Comparison of ENCODE assay signal across 8 cellular contexts in genomic region chr11:106077609-106078517, GRCh38. TPM values are rescaled to one million over a fixed set of nuclear protein-coding genes. Genes with fewer than 3 reads are reported as not detected.
DNase-seq lines count a peak whose midpoint lies in the region; ATAC-seq and TF ChIP-seq lines count a peak whose summit lies in the region.

Gene AASDHPPT, plus strand, starts transcription at chr11:106077662. Its CDS starts 49 bp downstream, at chr11:106077711.

- no peaks in the 10 kb centered on the region for H3K9me3 Mint-ChIP-seq in CD4-positive, alpha-beta memory T cell

- ATAC-seq in HG02981 (IDR thresholded peaks at IDR 0.05; ENCODE audit: unreplicated experiment): peak; percentile 11

- DNase-seq in CD4-positive, alpha-beta memory T cell: no peak
- DNase-seq in NCI-H345 (lab: John Stamatoyannopoulos, UW) (peak; percentile 45), adipocyte (ENCODE audit: low read depth) (peak; percentile 73), right atrium auricular region (ENCODE audit: low spot score) (no peak), prostate gland (ENCODE audit: low spot score) (peak; percentile 30)
- no peak for DNase-seq in activated CD4-positive, alpha-beta T cell treated with anti-CD3 and anti-CD28 coated beads, Interleukin-2, amount 50 U/mL, for 4 hours

- H3K4me3 ChIP-seq in CD4-positive, alpha-beta memory T cell (ENCODE audit: low read length in 2 of 2): peak within 1 kb of the TSS; percentile 74 to 91
- H3K4me3 ChIP-seq in adipocyte (ENCODE audit: low read length) (peak within 1 kb of the TSS; percentile 99), right atrium auricular region (peak within 1 kb of the TSS; percentile 85 to 87), prostate gland (peak within 1 kb of the TSS; percentile 80 to 92)

- peak within 1 kb of the TSS; percentile 100 for H3K9ac ChIP-seq in adipocyte (ENCODE audit: low read length)

- intact Hi-C loops in CD4-positive, alpha-beta memory T cell (cut with micrococcal nuclease): loop anchor here (1.0 to 10.0 kb wide), 4 partner anchors 56 to 1379 kb away; partner anchors contain the start of genes CASP1, CWF19L2 and MSANTD4
- intact Hi-C loops in prostate gland (cut with DNase I): loop anchor here (2.0 kb wide), 1 partner anchor 57 kb away; no protein-coding TSS in a partner anchor

- H3K9me3 ChIP-seq in CD4-positive, alpha-beta memory T cell (ENCODE audit: control insufficient read depth in 1 of 2, low read length in 2 of 2): no peaks in the 10 kb centered on the region
- H3K9me3 ChIP-seq in adipocyte (ENCODE audit: control insufficient read depth, low read length) (no peaks in the 10 kb centered on the region), right atrium auricular region (no peaks in the 10 kb centered on the region), prostate gland (no peaks in the 10 kb centered on the region)

- CTCF ChIA-PET in CD4-positive, alpha-beta memory T cell (lab: Charles Lee; ENCODE audit: partially characterized antibody): interaction anchor here (0.8 to 3.2 kb wide), 4 partner anchors 9 to 54 kb away, joined by 3 to 22 read pairs (median 4); no protein-coding TSS in a partner anchor

- under 1% methylated on average over 41 of the region's 55 CpGs for WGBS in prostate gland

- peak within 1 kb of the TSS; percentile 94 to 99 (median 98) for H3K4me3 Mint-ChIP-seq in CD4-positive, alpha-beta memory T cell

- peak; percentile 78 for TF ChIP-seq POLR2A in GM18526 (IDR thresholded peaks at IDR 0.05; ENCODE audit: extremely low read depth, insufficient read length)
- TF ChIP-seq POLR2A in prostate gland (IDR thresholded peaks at IDR 0.05): no peak

- TF ChIP-seq CTCF in right atrium auricular region (IDR thresholded peaks at IDR 0.05) (peak in 1 of 2 donors; percentile 10), prostate gland (IDR thresholded peaks at IDR 0.05) (no peak)

- peaks cover 22 to 46% of the 10 kb centered on the region in 2 donors for H3K36me3 Mint-ChIP-seq in CD4-positive, alpha-beta memory T cell

- POLR2A ChIA-PET in CD4-positive, alpha-beta memory T cell (lab: Charles Lee; ENCODE audit: partially characterized antibody): interaction anchor here (0.9 to 1.6 kb wide), 6 partner anchors 8 to 1380 kb away, joined by 3 to 14 read pairs (median 7); partner anchors contain the start of genes CWF19L2 and MSANTD4

- peak within 1 kb of the TSS; percentile 97 to 100 (median 99) for H3K27ac Mint-ChIP-seq in CD4-positive, alpha-beta memory T cell

- no peaks in the 10 kb centered on the region for H3K27me3 ChIP-seq in CD4-positive, alpha-beta memory T cell (ENCODE audit: insufficient read depth, low read length)
- no peaks in the 10 kb centered on the region for H3K27me3 ChIP-seq in adipocyte (replicated peaks; ENCODE audit: control insufficient read depth, insufficient read depth, low read length)
- H3K27me3 ChIP-seq in right atrium auricular region: no peaks in the 10 kb centered on the region
- H3K27me3 ChIP-seq in prostate gland (replicated peaks; ENCODE audit: insufficient read depth): no peaks in the 10 kb centered on the region

- H3K4me1 ChIP-seq in CD4-positive, alpha-beta memory T cell (ENCODE audit: insufficient read depth, low read length): peaks cover 62% of the 10 kb centered on the region
- H3K4me1 ChIP-seq in adipocyte (ENCODE audit: control insufficient read depth, insufficient read depth, low read length): peaks cover 15% of the 10 kb centered on the region
- H3K4me1 ChIP-seq in right atrium auricular region: peaks cover 0 to 56% of the 10 kb centered on the region in 2 donors
- H3K4me1 ChIP-seq in prostate gland (replicated peaks): no peaks in the 10 kb centered on the region

- H3K27me3 Mint-ChIP-seq in CD4-positive, alpha-beta memory T cell: no peaks in the 10 kb centered on the region

- H3K27ac ChIP-seq in CD4-positive, alpha-beta memory T cell (ENCODE audit: low read depth, low read length): peak within 1 kb of the TSS; percentile 93
- H3K27ac ChIP-seq in right atrium auricular region: peak within 1 kb of the TSS; percentile 97 to 99
- peak within 1 kb of the TSS; percentile 96 to 98 for H3K27ac ChIP-seq in prostate gland

- peaks cover 48 to 87% (median 63%) of the 10 kb centered on the region in 4 donors for H3K4me1 Mint-ChIP-seq in CD4-positive, alpha-beta memory T cell

- H3K36me3 ChIP-seq in CD4-positive, alpha-beta memory T cell (ENCODE audit: insufficient read depth, low read length): peaks cover 5% of the 10 kb centered on the region
- H3K36me3 ChIP-seq in adipocyte (ENCODE audit: control insufficient read depth, insufficient read depth, low read length, severe bottlenecking): peaks cover 23% of the 10 kb centered on the region
- H3K36me3 ChIP-seq in right atrium auricular region: peaks cover 28% of the 10 kb centered on the region
- H3K36me3 ChIP-seq in prostate gland: no peaks in the 10 kb centered on the region

RNA-seq across cellular contexts. Expression of gene AASDHPPT, which starts in this region (rescaled TPM):
- total RNA-seq in CD4-positive, alpha-beta memory T cell: 10 to 100 TPM; 39.1 to 39.9 TPM
- polyA plus RNA-seq in CD4-positive, alpha-beta memory T cell: 10 to 100 TPM; 38.4 to 50.0 TPM
- 10 to 100 TPM; 29.9 to 42.7 TPM for total RNA-seq in right atrium auricular region
- total RNA-seq in prostate gland: 10 to 100 TPM; 37.2 to 37.8 TPM

Comparison
In these comparisons a context has a peak if more than half of its experiments do, and no peak if none do; other contexts are left out.
1. DNase-seq: peak in NCI-H345 (single experiment), adipocyte (single experiment) and prostate gland (single experiment); none in CD4-positive, alpha-beta memory T cell (0 of 5), right atrium auricular region (single experiment) and activated CD4-positive, alpha-beta T cell treated with anti-CD3 and anti-CD28 coated beads, Interleukin-2, amount 50 U/mL, for 4 hours (0 of 2).
2. Peak in every context shown above with its lines, with median percentiles within 50 percentile points of each other: H3K27ac ChIP-seq and H3K4me3 ChIP-seq.